ENCODE assay signal across 8 cellular contexts in the genomic region with DNA sequence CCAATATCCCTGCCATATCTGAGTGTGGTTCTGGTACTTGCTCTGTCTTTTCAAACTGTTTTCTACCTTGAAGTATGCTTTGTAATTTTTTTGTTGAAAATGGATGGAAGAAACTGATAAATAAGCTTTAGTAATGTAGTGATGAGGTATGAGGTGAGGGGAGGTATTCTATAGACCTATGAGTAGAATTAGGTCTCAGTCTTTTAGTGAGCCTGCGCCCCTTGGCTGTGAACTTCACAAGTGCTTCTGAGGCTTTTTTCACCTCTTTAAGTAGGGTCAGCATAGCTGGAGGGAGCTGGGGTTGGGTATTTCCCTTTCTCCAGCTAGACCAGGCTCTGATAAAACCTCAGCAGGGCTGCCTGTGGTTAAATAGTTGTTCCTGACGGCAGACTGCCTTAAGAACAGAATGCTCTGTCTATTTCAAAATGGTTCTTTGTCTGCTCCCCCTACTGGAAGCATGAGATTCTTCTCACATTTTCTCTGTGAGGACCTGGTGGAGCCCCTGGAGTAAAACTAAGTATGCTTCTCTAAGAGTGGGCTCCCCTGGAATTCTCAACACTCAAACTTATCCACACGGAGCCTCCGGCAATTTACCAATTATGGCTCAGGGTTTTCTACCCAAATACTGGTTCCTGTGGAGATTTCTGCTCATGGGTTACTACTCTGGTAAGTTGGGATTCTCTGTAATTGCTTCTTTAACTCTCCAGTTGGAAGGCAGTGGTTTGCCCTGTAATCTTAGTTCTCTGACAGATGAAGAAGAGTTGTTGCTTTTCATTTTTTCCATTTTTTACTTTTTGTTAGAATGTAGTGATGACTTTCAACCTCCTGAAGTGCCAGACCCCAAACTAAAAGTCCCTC. TPM values are rescaled to one million over a fixed set of nuclear protein-coding genes. Genes with fewer than 3 reads are reported as not detected.
DNase-seq lines count a peak whose midpoint lies in the region; ATAC-seq, FAIRE-seq and TF ChIP-seq lines count a peak whose summit lies in the region.

No MANE protein-coding gene starts in this region.

- H3K4me3 ChIP-seq in A673 (ENCODE audit: low read depth, low read length, poor library complexity, severe bottlenecking) (no peak overlapping the region), OCI-LY7 (ENCODE audit: low read depth, low read length, poor library complexity, severe bottlenecking) (no peak overlapping the region), endothelial cell of umbilical vein (replicated peaks in 1 of 3; ENCODE audit: insufficient read depth in 1 of 3, low read depth in 1 of 3, low read length in 3 of 3) (no peak overlapping the region)
- H3K4me3 ChIP-seq in naive thymus-derived CD4-positive, alpha-beta T cell (ENCODE audit: low read length), result no peak overlapping the region

- H3K79me2 ChIP-seq in OCI-LY7 (ENCODE audit: insufficient read depth, low read depth, low read length) (no peaks in the 10 kb centered on the region), endothelial cell of umbilical vein (ENCODE audit: control insufficient read depth, insufficient read depth, low read length) (no peaks in the 10 kb centered on the region)

- DNase-seq in A673 (ENCODE audit: low spot score), result peak; percentile 62
- no peak for DNase-seq in GM13976 (ENCODE audit: low spot score)
- DNase-seq in OCI-LY7 (ENCODE audit: low spot score), result peak; percentile 29
- peak; percentile 24 for DNase-seq in endothelial cell of umbilical vein (ENCODE audit: low read depth, low spot score)
- DNase-seq in naive thymus-derived CD4-positive, alpha-beta T cell, result peak in 5 of 9 donors; percentile 13 to 37 (median 26)
- DNase-seq in NCI-H524 treated with DMSO at 0.1 percent for 48 hours (lab: John Stamatoyannopoulos, UW), result no peak

- H3K9ac ChIP-seq in endothelial cell of umbilical vein (replicated peaks; ENCODE audit: extremely low read depth, insufficient read depth, low read length), result no peak overlapping the region

- TF ChIP-seq CTCF in A673 (conservative IDR thresholded peaks at IDR 0.05; ENCODE audit: low read depth, low read length) (peak; percentile 67), GM13976 (IDR thresholded peaks at IDR 0.05; ENCODE audit: borderline replicate concordance, control extremely low read depth, extremely low read depth, insufficient read depth, missing control alignments) (peak; percentile 32), OCI-LY7 (conservative IDR thresholded peaks at IDR 0.05; ENCODE audit: low read length) (peak; percentile 75), endothelial cell of umbilical vein (IDR thresholded peaks at IDR 0.05; ENCODE audit: extremely low read depth in 1 of 2, insufficient read depth in 1 of 2, low read depth in 1 of 2, low read length in 2 of 2) (peak; percentile 35 to 49)

- TF ChIP-seq POLR2A in endothelial cell of umbilical vein (IDR thresholded peaks at IDR 0.05; ENCODE audit: low read depth, low read length), result no peak

- BruUV-seq in A673 (replicated peaks; lab: Mats Ljungman, UMichigan), result no TSS peak
- BruUV-seq in OCI-LY7 (replicated peaks; lab: Mats Ljungman, UMichigan), result no TSS peak
- BruUV-seq in endothelial cell of umbilical vein (replicated peaks; lab: Mats Ljungman, UMichigan), result no TSS peak

- H3K9me2 ChIP-seq in OCI-LY7 (ENCODE audit: insufficient read depth, low read length), result no peaks in the 10 kb centered on the region

- peak; percentile 18 for FAIRE-seq in endothelial cell of umbilical vein (lab: Jason Lieb, UNC)

- peaks cover 18 to 49% (median 36%) of the 10 kb centered on the region in 5 donors for H3K27me3 Mint-ChIP-seq in naive thymus-derived CD4-positive, alpha-beta T cell

- peak; percentile 60 for ATAC-seq in naive thymus-derived CD4-positive, alpha-beta T cell
- ATAC-seq in HG03442 (IDR thresholded peaks at IDR 0.05; ENCODE audit: unreplicated experiment), result no peak
- ATAC-seq in GM21360 (IDR thresholded peaks at IDR 0.05; ENCODE audit: unreplicated experiment), result no peak

- H3K27me3 ChIP-seq in A673 (replicated peaks; ENCODE audit: insufficient read depth, low read depth, low read length, poor library complexity), result peaks cover 7% of the 10 kb centered on the region
- H3K27me3 ChIP-seq in endothelial cell of umbilical vein (ENCODE audit: control insufficient read depth in 2 of 2, insufficient read depth in 2 of 2, low read length in 2 of 2), result peaks cover 3 to 29% of the 10 kb centered on the region in 2 experiments
- no peaks in the 10 kb centered on the region for H3K27me3 ChIP-seq in naive thymus-derived CD4-positive, alpha-beta T cell (ENCODE audit: control insufficient read depth in 2 of 2, insufficient read depth in 2 of 2, low read length in 2 of 2)

- H3K27ac ChIP-seq in A673 (ENCODE audit: low read depth, low read length, poor library complexity, severe bottlenecking), result no peak overlapping the region
- no peak overlapping the region for H3K27ac ChIP-seq in OCI-LY7 (ENCODE audit: low read depth, low read length, poor library complexity, severe bottlenecking)
- H3K27ac ChIP-seq in endothelial cell of umbilical vein (ENCODE audit: insufficient read depth, low read depth, low read length), result no peak overlapping the region
- no peak overlapping the region for H3K27ac ChIP-seq in naive thymus-derived CD4-positive, alpha-beta T cell (ENCODE audit: low read depth, low read length)

- H3K9me3 Mint-ChIP-seq in naive thymus-derived CD4-positive, alpha-beta T cell, result peaks cover 0 to 16% (median 4%) of the 10 kb centered on the region in 11 donors

- intact Hi-C loops in A673 (cut with micrococcal nuclease; ENCODE audit: unreplicated experiment) (no loop called here), OCI-LY7 (cut with micrococcal nuclease; ENCODE audit: unreplicated experiment) (no loop called here), endothelial cell of umbilical vein (cut with micrococcal nuclease) (no loop called here)
- intact Hi-C loops in naive thymus-derived CD4-positive, alpha-beta T cell (cut with micrococcal nuclease), result loop anchor here (1.0 to 10.0 kb wide), 3 partner anchors 132 to 355 kb away; no protein-coding TSS in a partner anchor

- H3K36me3 ChIP-seq in A673 (ENCODE audit: insufficient read depth, low read length, poor library complexity, severe bottlenecking) (no peaks in the 10 kb centered on the region), OCI-LY7 (ENCODE audit: insufficient read depth, low read length) (no peaks in the 10 kb centered on the region), endothelial cell of umbilical vein (ENCODE audit: control insufficient read depth in 2 of 2, extremely low read depth in 1 of 2, insufficient read depth in 2 of 2, low read length in 2 of 2) (no peaks in the 10 kb centered on the region)
- H3K36me3 ChIP-seq in naive thymus-derived CD4-positive, alpha-beta T cell (ENCODE audit: control insufficient read depth in 2 of 3, insufficient read depth in 3 of 3, low read length in 3 of 3), result no peaks in the 10 kb centered on the region

- H3K4me3 Mint-ChIP-seq in naive thymus-derived CD4-positive, alpha-beta T cell, result no peak overlapping the region

- H3K4me2 ChIP-seq in OCI-LY7 (ENCODE audit: low read length), result no peak overlapping the region
- H3K4me2 ChIP-seq in endothelial cell of umbilical vein (ENCODE audit: insufficient read depth, low read length), result no peak overlapping the region

- CTCF ChIA-PET in A673 (lab: Charles Lee), result interaction anchor here (0.6 kb wide), 1 partner anchor 26 kb away, joined by 3 read pairs; no protein-coding TSS in a partner anchor
- CTCF ChIA-PET in OCI-LY7 (lab: Charles Lee; ENCODE audit: unreplicated experiment), result no interaction called here
- CTCF ChIA-PET in endothelial cell of umbilical vein (lab: Charles Lee), result interaction anchor here (1.5 to 2.4 kb wide), 2 partner anchors 134 to 350 kb away, joined by 4 to 7 read pairs; no protein-coding TSS in a partner anchor
- CTCF ChIA-PET in naive thymus-derived CD4-positive, alpha-beta T cell (lab: Charles Lee), result interaction anchor here (0.8 kb wide), 1 partner anchor 104 kb away, joined by 3 read pairs; no protein-coding TSS in a partner anchor

- H3K36me3 Mint-ChIP-seq in naive thymus-derived CD4-positive, alpha-beta T cell, result peaks cover 0 to 6% (median 0%) of the 10 kb centered on the region in 5 donors

- H3K9me3 ChIP-seq in A673 (ENCODE audit: low read depth, low read length, poor library complexity, severe bottlenecking) (peaks cover 8% of the 10 kb centered on the region), OCI-LY7 (ENCODE audit: low read length) (0 out of 2 replicates have a peak, but pooled peaks cover 13% of the 10 kb centered on the region), endothelial cell of umbilical vein (replicated peaks; ENCODE audit: control insufficient read depth, insufficient read depth, low read length) (no peaks in the 10 kb centered on the region)
- H3K9me3 ChIP-seq in naive thymus-derived CD4-positive, alpha-beta T cell (ENCODE audit: control insufficient read depth in 2 of 3, low read length in 3 of 3), result peaks cover 0 to 4% (median 0%) of the 10 kb centered on the region in 3 experiments

- POLR2A ChIA-PET in A673 (lab: Charles Lee; ENCODE audit: low non-redundant PET) (no interaction called here), OCI-LY7 (lab: Charles Lee) (interaction anchor here (0.6 kb wide), 2 partner anchors 205 to 868 kb away, joined by 4 to 10 read pairs; no protein-coding TSS in a partner anchor), endothelial cell of umbilical vein (lab: Charles Lee) (no interaction called here)
- POLR2A ChIA-PET in naive thymus-derived CD4-positive, alpha-beta T cell (lab: Charles Lee), result no interaction called here

- H3K4me1 ChIP-seq in A673 (ENCODE audit: insufficient read depth, low read length, poor library complexity, severe bottlenecking) (no peaks in the 10 kb centered on the region), OCI-LY7 (ENCODE audit: insufficient read depth, low read length, poor library complexity, severe bottlenecking) (no peaks in the 10 kb centered on the region), endothelial cell of umbilical vein (ENCODE audit: control insufficient read depth, extremely low read depth, insufficient read depth, low read length) (no peaks in the 10 kb centered on the region)
- no peaks in the 10 kb centered on the region for H3K4me1 ChIP-seq in naive thymus-derived CD4-positive, alpha-beta T cell (ENCODE audit: control insufficient read depth in 2 of 2, insufficient read depth in 2 of 2, low read length in 2 of 2)

- in situ Hi-C loops in GM13976 (cut with MboI; ENCODE audit: low sequenced_read_pairs, unreplicated experiment), result no loop called here

- peaks cover 0 to 3% (median 0%) of the 10 kb centered on the region in 7 donors for H3K4me1 Mint-ChIP-seq in naive thymus-derived CD4-positive, alpha-beta T cell

- H3K9me1 ChIP-seq in endothelial cell of umbilical vein (replicated peaks; ENCODE audit: control insufficient read depth, extremely low read depth, insufficient read depth, low read length), result no peaks in the 10 kb centered on the region

- H2AFZ ChIP-seq in OCI-LY7 (ENCODE audit: low read length), result no peak overlapping the region
- H2AFZ ChIP-seq in endothelial cell of umbilical vein (ENCODE audit: low read depth, low read length), result no peak overlapping the region

- dilution Hi-C loops in endothelial cell of umbilical vein (cut with MboI; ENCODE audit: extremely low pct_ligation_motif_present, low sequenced_read_pairs), result no loop called here

- no peaks in the 10 kb centered on the region for H4K20me1 ChIP-seq in OCI-LY7 (ENCODE audit: insufficient read depth, low read length)
- no peaks in the 10 kb centered on the region for H4K20me1 ChIP-seq in endothelial cell of umbilical vein (replicated peaks; ENCODE audit: control insufficient read depth, extremely low read depth, insufficient read depth, low read length)

- no peak overlapping the region for H3K27ac Mint-ChIP-seq in naive thymus-derived CD4-positive, alpha-beta T cell

RNA-seq across cellular contexts. Expression of gene KRT5, which starts 13.1 kb away (rescaled TPM):
- total RNA-seq in A673 (2021), result 0.48 and 0.67 TPM in 2 replicates
- total RNA-seq in OCI-LY7 (2014; rRNA removed; shearing (Covaris generic)), result not detected in 2 replicates
- 0.74 and 0.91 TPM in 2 replicates for total RNA-seq in OCI-LY7 (2022)
- total RNA-seq in endothelial cell of umbilical vein, result 0.72 and 0.86 TPM in 2 replicates
- 0.21 and 0.32 TPM in 2 replicates for polyA plus RNA-seq in endothelial cell of umbilical vein
- 0.08 TPM in 2 replicates for polyA plus RNA-seq in endothelial cell of umbilical vein (2011; cell fraction: cytosol; rRNA removed)
- 2.9 TPM in 1 of 2 replicates, not detected in the other for polyA plus RNA-seq in endothelial cell of umbilical vein (2011; cell fraction: nucleus; rRNA removed)
- 0.25 TPM in 1 of 2 replicates, not detected in the other for polyA plus RNA-seq in endothelial cell of umbilical vein (2012)
- 1.1 and 3.3 TPM in 2 replicates for polyA minus RNA-seq in endothelial cell of umbilical vein
- not detected for polyA minus RNA-seq in endothelial cell of umbilical vein (2011; cell fraction: cytosol; rRNA and poly(A)+ RNA removed)
- polyA minus RNA-seq in endothelial cell of umbilical vein (2011; cell fraction: nucleus; rRNA and poly(A)+ RNA removed), result 0.67 and 1.1 TPM in 2 replicates
- total RNA-seq in naive thymus-derived CD4-positive, alpha-beta T cell, result under 1 TPM in 1 of 5 experiments, not detected in 4; 0.24 TPM
- not detected for polyA plus RNA-seq in naive thymus-derived CD4-positive, alpha-beta T cell

RNA-seq across cellular contexts. Expression of gene KRT6A, which starts 14.0 kb away (rescaled TPM):
- total RNA-seq in A673 (2021) (0.24 TPM in 1 of 2 replicates, not detected in the other), OCI-LY7 (2022) (0.74 and 1.2 TPM in 2 replicates), endothelial cell of umbilical vein (0.21 and 0.64 TPM in 2 replicates)
- not detected in 2 replicates for total RNA-seq in OCI-LY7 (2014; rRNA removed; shearing (Covaris generic))
- polyA plus RNA-seq in endothelial cell of umbilical vein, result 0.10 TPM in 1 of 2 replicates, not detected in the other
- not detected in 2 replicates for polyA plus RNA-seq in endothelial cell of umbilical vein (2011; cell fraction: cytosol; rRNA removed)
- 1.5 TPM in 1 of 2 replicates, not detected in the other for polyA plus RNA-seq in endothelial cell of umbilical vein (2011; cell fraction: nucleus; rRNA removed)
- polyA plus RNA-seq in endothelial cell of umbilical vein (2012), result 0.20 TPM in 1 of 2 replicates, not detected in the other
- 0.11 TPM in 1 of 2 replicates, not detected in the other for polyA minus RNA-seq in endothelial cell of umbilical vein
- polyA minus RNA-seq in endothelial cell of umbilical vein (2011; cell fraction: cytosol; rRNA and poly(A)+ RNA removed), result not detected
- polyA minus RNA-seq in endothelial cell of umbilical vein (2011; cell fraction: nucleus; rRNA and poly(A)+ RNA removed), result 0.24 TPM in 1 of 2 replicates, not detected in the other
- not detected for total RNA-seq in naive thymus-derived CD4-positive, alpha-beta T cell
- not detected for polyA plus RNA-seq in naive thymus-derived CD4-positive, alpha-beta T cell

RNA-seq across cellular contexts. Expression of gene KRT6C, which starts 33.5 kb away (rescaled TPM):
- total RNA-seq in A673 (2021) (not detected in 2 replicates), OCI-LY7 (2022) (not detected in 2 replicates), endothelial cell of umbilical vein (not detected in 2 replicates)
- not detected in 2 replicates for total RNA-seq in OCI-LY7 (2014; rRNA removed; shearing (Covaris generic))
- polyA plus RNA-seq in endothelial cell of umbilical vein, result not detected in 2 replicates
- not detected in 2 replicates for polyA plus RNA-seq in endothelial cell of umbilical vein (2011; cell fraction: cytosol; rRNA removed)
- not detected in 2 replicates for polyA plus RNA-seq in endothelial cell of umbilical vein (2011; cell fraction: nucleus; rRNA removed)
- polyA plus RNA-seq in endothelial cell of umbilical vein (2012), result not detected in 2 replicates
- not detected in 2 replicates for polyA minus RNA-seq in endothelial cell of umbilical vein
- polyA minus RNA-seq in endothelial cell of umbilical vein (2011; cell fraction: cytosol; rRNA and poly(A)+ RNA removed), result not detected
- not detected in 2 replicates for polyA minus RNA-seq in endothelial cell of umbilical vein (2011; cell fraction: nucleus; rRNA and poly(A)+ RNA removed)
- total RNA-seq in naive thymus-derived CD4-positive, alpha-beta T cell, result not detected
- not detected for polyA plus RNA-seq in naive thymus-derived CD4-positive, alpha-beta T cell

RNA-seq across cellular contexts. Expression of gene KRT71, which starts 45.9 kb away (rescaled TPM):
- total RNA-seq in A673 (2021), result not detected in 2 replicates
- total RNA-seq in OCI-LY7 (2014; rRNA removed; shearing (Covaris generic)), result not detected in 2 replicates
- not detected in 2 replicates for total RNA-seq in OCI-LY7 (2022)
- not detected in 2 replicates for total RNA-seq in endothelial cell of umbilical vein
- not detected in 2 replicates for polyA plus RNA-seq in endothelial cell of umbilical vein
- polyA plus RNA-seq in endothelial cell of umbilical vein (2011; cell fraction: cytosol; rRNA removed), result not detected in 2 replicates
- polyA plus RNA-seq in endothelial cell of umbilical vein (2011; cell fraction: nucleus; rRNA removed), result not detected in 2 replicates
- not detected in 2 replicates for polyA plus RNA-seq in endothelial cell of umbilical vein (2012)
- not detected in 2 replicates for polyA minus RNA-seq in endothelial cell of umbilical vein
- not detected for polyA minus RNA-seq in endothelial cell of umbilical vein (2011; cell fraction: cytosol; rRNA and poly(A)+ RNA removed)
- polyA minus RNA-seq in endothelial cell of umbilical vein (2011; cell fraction: nucleus; rRNA and poly(A)+ RNA removed), result not detected in 2 replicates
- total RNA-seq in naive thymus-derived CD4-positive, alpha-beta T cell, result not detected
- polyA plus RNA-seq in naive thymus-derived CD4-positive, alpha-beta T cell, result not detected

RNA-seq across cellular contexts. Expression of gene KRT6B, which starts 55.1 kb away (rescaled TPM):
- total RNA-seq in A673 (2021) (not detected in 2 replicates), OCI-LY7 (2022) (not detected in 2 replicates), endothelial cell of umbilical vein (not detected in 2 replicates)
- total RNA-seq in OCI-LY7 (2014; rRNA removed; shearing (Covaris generic)), result not detected in 2 replicates
- polyA plus RNA-seq in endothelial cell of umbilical vein, result 0.03 TPM in 1 of 2 replicates, not detected in the other
- not detected in 2 replicates for polyA plus RNA-seq in endothelial cell of umbilical vein (2011; cell fraction: cytosol; rRNA removed)
- polyA plus RNA-seq in endothelial cell of umbilical vein (2011; cell fraction: nucleus; rRNA removed), result 0.18 TPM in 1 of 2 replicates, not detected in the other
- not detected in 2 replicates for polyA plus RNA-seq in endothelial cell of umbilical vein (2012)
- not detected in 2 replicates for polyA minus RNA-seq in endothelial cell of umbilical vein
- not detected for polyA minus RNA-seq in endothelial cell of umbilical vein (2011; cell fraction: cytosol; rRNA and poly(A)+ RNA removed)
- polyA minus RNA-seq in endothelial cell of umbilical vein (2011; cell fraction: nucleus; rRNA and poly(A)+ RNA removed), result not detected in 2 replicates
- not detected for total RNA-seq in naive thymus-derived CD4-positive, alpha-beta T cell
- polyA plus RNA-seq in naive thymus-derived CD4-positive, alpha-beta T cell, result not detected

Comparison
In these comparisons a context has a peak if more than half of its experiments do, and no peak if none do; other contexts are left out.
1. DNase-seq: peak in A673 (single experiment), OCI-LY7 (single experiment), endothelial cell of umbilical vein (single experiment) and naive thymus-derived CD4-positive, alpha-beta T cell (5 of 9); none in GM13976 (single experiment) and NCI-H524 treated with DMSO at 0.1 percent for 48 hours (single experiment).
2. intact Hi-C loops: an anchor here in naive thymus-derived CD4-positive, alpha-beta T cell (1.0 to 10.0 kb wide); none called in A673, OCI-LY7 and endothelial cell of umbilical vein.
3. Peak in every context shown above with its lines, with median percentiles within 50 percentile points of each other: CTCF ChIP-seq.